Comparison of ENCODE assay signal across 10 cellular contexts in genomic region chr4:12679217-12679616, GRCh38.
DNase-seq lines count a peak whose midpoint lies in the region; ATAC-seq and TF ChIP-seq lines count a peak whose summit lies in the region.
"Had no signal": no experiment of that assay in that cellular context is flagged by ENCODE, and none has a peak within 500 bp of the region (broad histone marks: within the 10 kb centered on the region; RNA-seq: fewer than 3 reads in every experiment).

No MANE protein-coding gene starts in this region.

- ATAC-seq in HG02938 (IDR thresholded peaks at IDR 0.05; ENCODE audit: unreplicated experiment) (no peak), HG03442 (IDR thresholded peaks at IDR 0.05; ENCODE audit: unreplicated experiment) (no peak), GM18870 (IDR thresholded peaks at IDR 0.05; ENCODE audit: unreplicated experiment) (no peak)

- TF ChIP-seq CTCF in GM06990 (IDR thresholded peaks at IDR 0.05; ENCODE audit: insufficient read depth, low read length, poor library complexity, severe bottlenecking) = peak; percentile 34

- H3K27me3 ChIP-seq in GM06990 (replicated peaks; ENCODE audit: control insufficient read depth, insufficient read depth, low read length) = no peaks in the 10 kb centered on the region

- no peak overlapping the region for H3K4me3 ChIP-seq in GM06990 (replicated peaks; ENCODE audit: low read depth, low read length)

- POLR2A ChIA-PET in HEK293T (lab: Yijun Ruan, JAX) = no interaction called here

- in situ Hi-C loops in SK-MEL-5 (cut with HindIII; ENCODE audit: low pct_unique_long_range_greater_than_20kb, low sequenced_read_pairs) = no loop called here

- no peak for DNase-seq in GM06990 (ENCODE audit: extremely low read depth, insufficient read length)
- peak; percentile 5 for DNase-seq in HEK293T (ENCODE audit: extremely low spot score)
- peak; percentile 63 for DNase-seq in SK-MEL-5 (ENCODE audit: low read depth, low spot score)
- DNase-seq in left kidney (ENCODE audit: low read depth, low spot score) = peak; percentile 5
- no peak for DNase-seq in NCI-H2227 treated with DMSO at 0.1 percent for 48 hours (lab: John Stamatoyannopoulos, UW)
- DNase-seq: naive B cell, NCI-H2081 treated with DMSO at 0.1 percent for 48 hours had no signal

- no peaks in the 10 kb centered on the region for H3K36me3 ChIP-seq in GM06990 (ENCODE audit: control insufficient read depth, insufficient read depth, low read length)

- CTCF ChIA-PET in HEK293T (lab: Yijun Ruan, JAX) = no interaction called here

TF ChIP-seq in HEK293T, 16 proteins besides CTCF, POLR2A, EP300 and RAD21:
- TF ChIP-seq ELF4 (IDR thresholded peaks at IDR 0.05) = no peak

Comparison
In these comparisons a context has a peak if more than half of its experiments do, and no peak if none do; other contexts are left out.
1. DNase-seq: peak in HEK293T (single experiment), SK-MEL-5 (single experiment) and left kidney (single experiment); none in GM06990 (single experiment) and NCI-H2227 treated with DMSO at 0.1 percent for 48 hours (single experiment).